36 cellular contexts compared by ENCODE assay signal in genomic region chr5:98569288-98569687, GRCh38.
"Had no signal": no experiment of that assay in that cellular context is flagged by ENCODE, and none has a peak within 500 bp of the region (broad histone marks: within the 10 kb centered on the region; RNA-seq: fewer than 3 reads in every experiment).

No MANE protein-coding gene starts in this region.

- H3K27ac Mint-ChIP-seq: activated B cell treated with CpG ODN at 0.5 μM for 24 hours; activated CD4-positive, alpha-beta memory T cell treated with anti-CD3 and anti-CD28 coated beads, Interleukin-2, amount 10 ng/mL, durations not matched to agents 7 days and 5 days; activated naive CD8-positive, alpha-beta T cell treated with anti-CD3 and anti-CD28 coated beads for 36 hours; activated T-cell treated with anti-CD3 and anti-CD28 coated beads, Interleukin-2, amount 50 U/mL, for 72 hours; activated T-helper 17 cell treated with anti-CD3 and anti-CD28 coated beads, Interleukin-2, amount 50 U/mL, for 72 hours had no signal

- H3K36me3 Mint-ChIP-seq: activated naive CD8-positive, alpha-beta T cell treated with anti-CD3 and anti-CD28 coated beads for 36 hours had no signal

- H3K4me3 Mint-ChIP-seq: activated B cell treated with CpG ODN at 0.5 μM for 24 hours; activated CD4-positive, alpha-beta memory T cell treated with anti-CD3 and anti-CD28 coated beads, Interleukin-2, amount 10 ng/mL, durations not matched to agents 7 days and 5 days; activated naive CD8-positive, alpha-beta T cell treated with anti-CD3 and anti-CD28 coated beads for 36 hours; activated T-cell treated with anti-CD3 and anti-CD28 coated beads, Interleukin-2, amount 50 U/mL, for 72 hours; activated T-helper 17 cell treated with anti-CD3 and anti-CD28 coated beads, Interleukin-2, amount 50 U/mL, for 72 hours had no signal

- H3K27me3 Mint-ChIP-seq: activated B cell treated with CpG ODN at 0.5 μM for 24 hours; activated CD4-positive, alpha-beta memory T cell treated with anti-CD3 and anti-CD28 coated beads, Interleukin-2, amount 10 ng/mL, durations not matched to agents 7 days and 5 days; activated T-helper 17 cell treated with anti-CD3 and anti-CD28 coated beads, Interleukin-2, amount 50 U/mL, for 72 hours had no signal

- H3K36me3 ChIP-seq: ascending aorta, breast epithelium, MG63, Peyer's patch had no signal

- H3K27me3 ChIP-seq: ascending aorta, body of pancreas, breast epithelium, MG63, Peyer's patch had no signal

- H3K4me3 ChIP-seq: ascending aorta, body of pancreas, breast epithelium, MG63, Peyer's patch had no signal

- H3K4me1 Mint-ChIP-seq: activated B cell treated with CpG ODN at 0.5 μM for 24 hours; activated CD4-positive, alpha-beta memory T cell treated with anti-CD3 and anti-CD28 coated beads, Interleukin-2, amount 10 ng/mL, durations not matched to agents 7 days and 5 days; activated naive CD8-positive, alpha-beta T cell treated with anti-CD3 and anti-CD28 coated beads for 36 hours; activated T-helper 17 cell treated with anti-CD3 and anti-CD28 coated beads, Interleukin-2, amount 50 U/mL, for 72 hours had no signal

- H3K9me3 ChIP-seq: ascending aorta, body of pancreas, breast epithelium, Peyer's patch had no signal

- H3K27ac ChIP-seq: ascending aorta, body of pancreas, breast epithelium, Peyer's patch, RWPE1, VCaP had no signal

- DNase-seq: activated B cell treated with CpG ODN at 0.5 μM for 24 hours; activated CD4-positive, alpha-beta memory T cell treated with anti-CD3 and anti-CD28 coated beads, Interleukin-2, amount 10 ng/mL, durations not matched to agents 7 days and 5 days; activated CD4-positive, alpha-beta T cell treated with anti-CD3 and anti-CD28 coated beads for 4 hours; activated CD4-positive, CD25-positive, alpha-beta regulatory T cell treated with anti-CD3 and anti-CD28 coated beads, Interleukin-2, amount 50 U/mL, for 72 hours; activated effector memory CD4-positive, alpha-beta T cell treated with anti-CD3 and anti-CD28 coated beads, Interleukin-2, amount 50 U/mL, for 16 hours; activated naive CD4-positive, alpha-beta T cell; activated naive CD4-positive, alpha-beta T cell treated with anti-CD3 and anti-CD28 coated beads, Interleukin-2, amount 50 U/mL, for 16 hours; activated naive CD8-positive, alpha-beta T cell treated with anti-CD3 and anti-CD28 coated beads for 36 hours; activated T-cell treated with anti-CD3 and anti-CD28 coated beads, Interleukin-2, amount 50 U/mL, for 1 hour; activated T-cell treated with anti-CD3 and anti-CD28 coated beads, Interleukin-2, amount 50 U/mL, for 72 hours; amygdala; body of pancreas; caudate nucleus; Karpas-422; KBM-7; MG63; NCI-H1048; NCI-H1105 treated with DMSO at 0.1 percent for 48 hours; NCI-H1436 treated with DMSO at 0.1 percent for 48 hours; NCI-H1694 treated with DMSO at 0.1 percent for 48 hours; NCI-H2029; NCI-H345; NCI-H524 treated with DMSO at 0.1 percent for 48 hours; Peyer's patch; SIG-M5; SW 1271; T-helper 1 cell; T-helper 2 cell; T-helper 9 cell had no signal

- H3K4me1 ChIP-seq: ascending aorta, body of pancreas, breast epithelium, Peyer's patch had no signal

- H3K9me3 Mint-ChIP-seq: activated CD4-positive, alpha-beta memory T cell treated with anti-CD3 and anti-CD28 coated beads, Interleukin-2, amount 10 ng/mL, durations not matched to agents 7 days and 5 days; activated naive CD8-positive, alpha-beta T cell treated with anti-CD3 and anti-CD28 coated beads for 36 hours; activated T-helper 17 cell treated with anti-CD3 and anti-CD28 coated beads, Interleukin-2, amount 50 U/mL, for 72 hours had no signal

- ATAC-seq: activated T-cell treated with anti-CD3 and anti-CD28 coated beads, Interleukin-2, amount 50 U/mL, for 72 hours; activated T-helper 17 cell treated with anti-CD3 and anti-CD28 coated beads, Interleukin-2, amount 50 U/mL, for 72 hours; body of pancreas; Right ventricle myocardium inferior; SK-N-SH treated with all-trans-retinoic acid at 6 μM for 48 hours had no signal
